ENCODE assay signal across 31 cellular contexts in genomic region chr7:104534149-104534548, GRCh38.
DNase-seq lines count a peak whose midpoint lies in the region; ATAC-seq, FAIRE-seq and TF ChIP-seq lines count a peak whose summit lies in the region.
"Had no signal": no experiment of that assay in that cellular context is flagged by ENCODE, and none has a peak within 500 bp of the region (broad histone marks: within the 10 kb centered on the region; RNA-seq: fewer than 3 reads in every experiment).

No MANE protein-coding gene starts in this region.

- CTCF ChIA-PET in HepG2 (lab: Yijun Ruan, JAX; ENCODE audit: low intra/inter-chr PET ratio, low total read pairs): no interaction called here

- WGBS in HepG2 (ENCODE audit: low lambda C conversion rate): 0% methylated on average over 3 of the region's 4 CpGs
- 37% methylated on average over 4 of the region's 4 CpGs for WGBS in right lobe of liver (ENCODE audit: insufficient coverage, low coverage, low lambda C conversion rate, missing lambda C conversion rate)
- 56% methylated on average over 4 of the region's 4 CpGs for WGBS in esophagus muscularis mucosa

- H3K4me1 ChIP-seq in HepG2 (ENCODE audit: insufficient read depth, low read length): no peaks in the 10 kb centered on the region
- no peaks in the 10 kb centered on the region for H3K4me1 ChIP-seq in right lobe of liver
- no peaks in the 10 kb centered on the region for H3K4me1 ChIP-seq in esophagus muscularis mucosa
- H3K4me1 ChIP-seq: A549, BE2C, BLaER1, Caco-2 had no signal

- POLR2A ChIA-PET in HepG2 (lab: Yijun Ruan, JAX): no interaction called here

- in situ Hi-C loops in HepG2 (cut with HindIII; ENCODE audit: extremely low pct_ligation_motif_present, low pct_unique_long_range_greater_than_20kb): no loop called here

- no TSS peak for BruUV-seq in HepG2 (replicated peaks; lab: Mats Ljungman, UMichigan)

- no peak for TF ChIP-seq EP300 in HepG2 (IDR thresholded peaks at IDR 0.05; ENCODE audit: low read depth in 2 of 2, low read length in 2 of 2)
- TF ChIP-seq EP300 in HepG2 (CRISPR knock-in tag; IDR thresholded peaks at IDR 0.05; ENCODE audit: borderline replicate concordance): no peak
- no peak for TF ChIP-seq EP300 in esophagus muscularis mucosa (IDR thresholded peaks at IDR 0.05)

- TF ChIP-seq RAD21 in HepG2 (CRISPR knock-in tag; IDR thresholded peaks at IDR 0.05): no peak

- no peak for TF ChIP-seq POLR2A in HepG2 (IDR thresholded peaks at IDR 0.05; ENCODE audit: insufficient read depth in 1 of 2, low read depth in 2 of 2, low read length in 2 of 2)
- TF ChIP-seq POLR2A in right lobe of liver (IDR thresholded peaks at IDR 0.05): no peak
- no peak for TF ChIP-seq POLR2A in esophagus muscularis mucosa (IDR thresholded peaks at IDR 0.05; ENCODE audit: low read depth)

- H3K27ac ChIP-seq in HepG2 (ENCODE audit: extremely low read length, insufficient read depth, low read length) (no peak overlapping the region), right lobe of liver (no peak overlapping the region), esophagus muscularis mucosa (replicated peaks in 1 of 4) (no peak overlapping the region)
- H3K27ac ChIP-seq: 22Rv1; A549; BLaER1; BLaER1 treated with 17β-estradiol and CSF1 and Interleukin-3, amounts not matched to agents 10 nM and 100 nM; C4-2B had no signal

- intact Hi-C loops in HepG2 (cut with micrococcal nuclease; ENCODE audit: unreplicated experiment): no loop called here
- intact Hi-C loops in right lobe of liver (cut with DNase I): no loop called here
- intact Hi-C loops in esophagus muscularis mucosa (cut with DNase I): no loop called here

- H3K9me3 ChIP-seq in HepG2 (ENCODE audit: low read length) (no peaks in the 10 kb centered on the region), right lobe of liver (no peaks in the 10 kb centered on the region), esophagus muscularis mucosa (peaks cover 0 to 3% (median 0%) of the 10 kb centered on the region in 4 donors)
- H3K9me3 ChIP-seq: A549; BE2C; BLaER1; BLaER1 treated with 17β-estradiol and CSF1 and Interleukin-3, amounts not matched to agents 10 nM and 100 nM; Caco-2 had no signal

- FAIRE-seq in HepG2 (lab: Jason Lieb, UNC): no peak
- FAIRE-seq: A204.1, A549, D721Med had no signal

- H3K4me2 ChIP-seq in HepG2 (ENCODE audit: low read depth, low read length): no peak overlapping the region
- H3K4me2 ChIP-seq: A549; BLaER1; BLaER1 treated with 17β-estradiol and CSF1 and Interleukin-3, amounts not matched to agents 10 nM and 100 nM had no signal

- H3K4me3 ChIP-seq in HepG2 (replicated peaks in 1 of 3; ENCODE audit: insufficient read depth in 1 of 3, low read depth in 2 of 3, low read length in 3 of 3) (no peak overlapping the region), right lobe of liver (no peak overlapping the region), esophagus muscularis mucosa (no peak overlapping the region)
- H3K4me3 ChIP-seq: A549; BLaER1; BLaER1 treated with 17β-estradiol and CSF1 and Interleukin-3, amounts not matched to agents 10 nM and 100 nM had no signal

- H4K20me1 ChIP-seq in HepG2 (ENCODE audit: insufficient read depth, low read length): no peaks in the 10 kb centered on the region
- H4K20me1 ChIP-seq: BLaER1; BLaER1 treated with 17β-estradiol and CSF1 and Interleukin-3, amounts not matched to agents 10 nM and 100 nM had no signal

- H3K79me2 ChIP-seq in HepG2 (ENCODE audit: insufficient read depth, low read length): no peaks in the 10 kb centered on the region

- no peak for TF ChIP-seq CTCF in HepG2 (CRISPR knock-in tag; IDR thresholded peaks at IDR 0.05)
- TF ChIP-seq CTCF in right lobe of liver (IDR thresholded peaks at IDR 0.05): no peak
- TF ChIP-seq CTCF in esophagus muscularis mucosa (IDR thresholded peaks at IDR 0.05): no peak

- DNase-seq in HepG2 (ENCODE audit: low spot score): no peak
- no peak for DNase-seq in right lobe of liver
- peak; percentile 86 for DNase-seq in esophagus muscularis mucosa (ENCODE audit: extremely low spot score)
- DNase-seq in NCI-H187 (lab: John Stamatoyannopoulos, UW): no peak
- DNase-seq: 8988T; ACHN; AML-193; BE2C; C1 segment of cervical spinal cord; Caco-2; Calu3; CD4-positive, alpha-beta memory T cell; CD4-positive, alpha-beta T cell; CD4-positive, CD25-positive, alpha-beta regulatory T cell; CD8-positive, alpha-beta memory T cell; CD8-positive, alpha-beta T cell; COR-L47; DMS 273 treated with DMSO at 0.1 percent for 48 hours; DMS153; DMS53; DMS79; DMS79 treated with DMSO at 0.1 percent for 48 hours; DND-41; EL had no signal

- H3K27me3 ChIP-seq in HepG2 (ENCODE audit: control insufficient read depth in 1 of 2, insufficient read depth in 2 of 2, low read length in 2 of 2) (no peaks in the 10 kb centered on the region), right lobe of liver (no peaks in the 10 kb centered on the region), esophagus muscularis mucosa (peaks cover 0 to 9% (median 0%) of the 10 kb centered on the region in 4 donors)
- H3K27me3 ChIP-seq: BLaER1; BLaER1 treated with 17β-estradiol and CSF1 and Interleukin-3, amounts not matched to agents 10 nM and 100 nM had no signal

- H2AFZ ChIP-seq in HepG2 (ENCODE audit: low read length): no peak overlapping the region

- ATAC-seq in HepG2: no peak
- ATAC-seq in right lobe of liver: no peak
- ATAC-seq: A549; CD8-positive, alpha-beta T cell had no signal

- no peak overlapping the region for H3K9ac ChIP-seq in HepG2 (ENCODE audit: insufficient read depth, low read depth, low read length)
- H3K9ac ChIP-seq: BLaER1; BLaER1 treated with 17β-estradiol and CSF1 and Interleukin-3, amounts not matched to agents 10 nM and 100 nM had no signal

- no peaks in the 10 kb centered on the region for H3K36me3 ChIP-seq in HepG2 (replicated peaks in 1 of 2; ENCODE audit: control insufficient read depth in 1 of 2, insufficient read depth in 2 of 2, low read length in 2 of 2)
- H3K36me3 ChIP-seq in right lobe of liver: no peaks in the 10 kb centered on the region
- no peaks in the 10 kb centered on the region for H3K36me3 ChIP-seq in esophagus muscularis mucosa
- H3K36me3 ChIP-seq: BE2C; BLaER1; BLaER1 treated with 17β-estradiol and CSF1 and Interleukin-3, amounts not matched to agents 10 nM and 100 nM had no signal

TF ChIP-seq in HepG2, 621 proteins besides CTCF, POLR2A, EP300 and RAD21:
- no peak for TF ChIP-seq PPARG (CRISPR knock-in tag; conservative IDR thresholded peaks at IDR 0.05)
- peak; percentile 91 for TF ChIP-seq CREB1 (IDR thresholded peaks at IDR 0.05)
- no peak for TF ChIP-seq CREB1 (CRISPR knock-in tag; IDR thresholded peaks at IDR 0.05)
- TF ChIP-seq ATF7 (IDR thresholded peaks at IDR 0.05): peak; percentile 59
- no peak for TF ChIP-seq ATF7 (CRISPR knock-in tag; IDR thresholded peaks at IDR 0.05)
TF ChIP-seq in HepG2: peak in this region for 2.
